8 cellular contexts compared by ENCODE assay signal in genomic region chr19:10565028-10565566, GRCh38. TPM values are rescaled to one million over a fixed set of nuclear protein-coding genes. Genes with fewer than 3 reads are reported as not detected.
DNase-seq lines count a peak whose midpoint lies in the region; ATAC-seq, FAIRE-seq and TF ChIP-seq lines count a peak whose summit lies in the region.

No MANE protein-coding gene starts in this region.

- H3K27ac Mint-ChIP-seq in stimulated activated memory B cell treated with anti-CD40 and anti-IgM and Interleukin-4, amounts not matched to agents 10 μg/mL and 1 μg/mL and 100 μg/mL, for 72 hours: peak overlapping the region; percentile 86

- H3K4me3 ChIP-seq in KMS-11 (IDR thresholded peaks at IDR 0.05; ENCODE audit: insufficient read depth, low read depth, low read length) (no peak overlapping the region), HepG2 (replicated peaks in 1 of 3; ENCODE audit: insufficient read depth in 1 of 3, low read depth in 2 of 3, low read length in 3 of 3) (peak overlapping the region; percentile 82 to 86 (median 85))

- H4K20me1 ChIP-seq in KMS-11 (ENCODE audit: insufficient read depth): no peaks in the 10 kb centered on the region
- H4K20me1 ChIP-seq in HepG2 (ENCODE audit: insufficient read depth, low read length): no peaks in the 10 kb centered on the region

- TF ChIP-seq CTCF in KMS-11 (conservative IDR thresholded peaks at IDR 0.05; ENCODE audit: low read depth, low read length) (peak; percentile 56), HepG2 (CRISPR knock-in tag; IDR thresholded peaks at IDR 0.05) (peak; percentile 43)

- no peaks in the 10 kb centered on the region for H3K36me3 ChIP-seq in KMS-11 (ENCODE audit: insufficient read depth)
- peaks cover 2 to 10% of the 10 kb centered on the region in 2 experiments; a peak in 3 of 5 replicates for H3K36me3 ChIP-seq in HepG2 (replicated peaks in 1 of 2; ENCODE audit: control insufficient read depth in 1 of 2, insufficient read depth in 2 of 2, low read length in 2 of 2)

- H3K27ac ChIP-seq in KMS-11 (peak overlapping the region; percentile 69), HepG2 (ENCODE audit: extremely low read length, insufficient read depth, low read length) (peak overlapping the region; percentile 80)

- peak; percentile 54 for DNase-seq in EH (ENCODE audit: low read depth)
- DNase-seq in UCSD-AML1 (lab: John Stamatoyannopoulos, UW; ENCODE audit: unreplicated experiment): peak; percentile 62
- peak; percentile 42 for DNase-seq in cerebellum (ENCODE audit: low spot score)
- no peak for DNase-seq in HepG2 (ENCODE audit: low spot score)
- no peak for DNase-seq in cortex of kidney (lab: John Stamatoyannopoulos, UW)

- H3K27me3 Mint-ChIP-seq in stimulated activated memory B cell treated with anti-CD40 and anti-IgM and Interleukin-4, amounts not matched to agents 10 μg/mL and 1 μg/mL and 100 μg/mL, for 72 hours: no peaks in the 10 kb centered on the region

- H3K9ac ChIP-seq in KMS-11 (peak overlapping the region; percentile 90), HepG2 (ENCODE audit: insufficient read depth, low read depth, low read length) (peak overlapping the region; percentile 91)

- peak overlapping the region; percentile 45 for H2AFZ ChIP-seq in KMS-11 (ENCODE audit: low read depth)
- H2AFZ ChIP-seq in HepG2 (ENCODE audit: low read length): no peak overlapping the region

- H3K36me3 Mint-ChIP-seq in stimulated activated memory B cell treated with anti-CD40 and anti-IgM and Interleukin-4, amounts not matched to agents 10 μg/mL and 1 μg/mL and 100 μg/mL, for 72 hours: peaks cover 17% of the 10 kb centered on the region

- peak overlapping the region; percentile 85 for H3K4me2 ChIP-seq in KMS-11
- peak overlapping the region; percentile 82 for H3K4me2 ChIP-seq in HepG2 (ENCODE audit: low read depth, low read length)

- WGBS in HepG2 (ENCODE audit: low lambda C conversion rate): 10% methylated on average over 10 of the region's 10 CpGs

- intact Hi-C loops in HepG2 (cut with micrococcal nuclease; ENCODE audit: unreplicated experiment): no loop called here

- TF ChIP-seq POLR2A in HepG2 (IDR thresholded peaks at IDR 0.05; ENCODE audit: insufficient read depth in 1 of 2, low read depth in 2 of 2, low read length in 2 of 2): no peak

- in situ Hi-C loops in HepG2 (cut with HindIII; ENCODE audit: extremely low pct_ligation_motif_present, low pct_unique_long_range_greater_than_20kb): no loop called here

- H3K4me1 Mint-ChIP-seq in stimulated activated memory B cell treated with anti-CD40 and anti-IgM and Interleukin-4, amounts not matched to agents 10 μg/mL and 1 μg/mL and 100 μg/mL, for 72 hours: peaks cover 44% of the 10 kb centered on the region

- no peaks in the 10 kb centered on the region for H3K9me3 Mint-ChIP-seq in stimulated activated memory B cell treated with anti-CD40 and anti-IgM and Interleukin-4, amounts not matched to agents 10 μg/mL and 1 μg/mL and 100 μg/mL, for 72 hours

- H3K27me3 ChIP-seq in KMS-11 (ENCODE audit: insufficient read depth, low read depth) (0 out of 2 replicates have a peak, but pooled peaks cover 4% of the 10 kb centered on the region), HepG2 (ENCODE audit: control insufficient read depth in 1 of 2, insufficient read depth in 2 of 2, low read length in 2 of 2) (no peaks in the 10 kb centered on the region)

- H3K4me1 ChIP-seq in KMS-11 (ENCODE audit: low read depth, poor library complexity, severe bottlenecking) (peaks cover 38% of the 10 kb centered on the region), HepG2 (ENCODE audit: insufficient read depth, low read length) (peaks cover 40% of the 10 kb centered on the region)

- TF ChIP-seq EP300 in HepG2 (IDR thresholded peaks at IDR 0.05; ENCODE audit: low read depth in 2 of 2, low read length in 2 of 2) (no peak), HepG2 (CRISPR knock-in tag; IDR thresholded peaks at IDR 0.05; ENCODE audit: borderline replicate concordance) (no peak)

- H3K9me3 ChIP-seq in HepG2 (ENCODE audit: low read length): no peaks in the 10 kb centered on the region

- CTCF ChIA-PET in HepG2 (lab: Yijun Ruan, JAX; ENCODE audit: low intra/inter-chr PET ratio, low total read pairs): no interaction called here

- BruUV-seq in HepG2 (replicated peaks; lab: Mats Ljungman, UMichigan): no TSS peak

- H3K79me2 ChIP-seq in KMS-11 (ENCODE audit: insufficient read depth, low read depth): peaks cover 17% of the 10 kb centered on the region
- peaks cover 10% of the 10 kb centered on the region for H3K79me2 ChIP-seq in HepG2 (ENCODE audit: insufficient read depth, low read length)

- ATAC-seq in HepG2 (no peak), GM21619 (IDR thresholded peaks at IDR 0.05; ENCODE audit: unreplicated experiment) (no peak)
- ATAC-seq in stimulated activated memory B cell treated with anti-CD40 and anti-IgM and Interleukin-4, amounts not matched to agents 10 μg/mL and 1 μg/mL and 100 μg/mL, for 72 hours: peak; percentile 17

- peak overlapping the region; percentile 82 for H3K4me3 Mint-ChIP-seq in stimulated activated memory B cell treated with anti-CD40 and anti-IgM and Interleukin-4, amounts not matched to agents 10 μg/mL and 1 μg/mL and 100 μg/mL, for 72 hours

- no peak for TF ChIP-seq RAD21 in HepG2 (CRISPR knock-in tag; IDR thresholded peaks at IDR 0.05)

- POLR2A ChIA-PET in HepG2 (lab: Yijun Ruan, JAX): interaction anchor here (1.0 to 1.6 kb wide), 2 partner anchors 9 to 12 kb away, joined by 3 to 4 read pairs; no protein-coding TSS in a partner anchor

- no peak for FAIRE-seq in HepG2 (lab: Jason Lieb, UNC)

RNA-seq across cellular contexts. Expression of gene KRI1, which starts 0.7 kb away (rescaled TPM):
- total RNA-seq in cerebellum (5.9 TPM), HepG2 (2016; rRNA removed; fragmentation: Illumina TruSeq; extraction: Trizol) (10.2 and 11.7 TPM in 2 replicates)
- 2.3 and 3.1 TPM in 2 replicates for total RNA-seq in HepG2 (2016; cell fraction: cytosol; rRNA removed; fragmentation: Illumina TruSeq; extraction: Trizol; ENCODE audit: low read depth)
- total RNA-seq in HepG2 (2016; cell fraction: insoluble cytoplasmic fraction; rRNA removed; fragmentation: Illumina TruSeq; extraction: Trizol): 8.4 and 12.8 TPM in 2 replicates
- total RNA-seq in HepG2 (2016; cell fraction: membrane; rRNA removed; fragmentation: Illumina TruSeq; extraction: Trizol): 3.2 and 3.9 TPM in 2 replicates
- total RNA-seq in HepG2 (2016; cell fraction: nucleus; rRNA removed; fragmentation: Illumina TruSeq; extraction: Trizol): 9.0 and 10.0 TPM in 2 replicates
- polyA plus RNA-seq in HepG2 (2011; rRNA removed): 9.1 and 12.7 TPM in 2 replicates
- 4.8 and 4.9 TPM in 2 replicates for polyA plus RNA-seq in HepG2 (2011; cell fraction: cytosol; rRNA removed)
- 29.3 and 32.2 TPM in 2 replicates for polyA plus RNA-seq in HepG2 (2011; cell fraction: nucleus; rRNA removed)
- polyA plus RNA-seq in HepG2 (2012): 12.5 and 15.9 TPM in 2 replicates
- 1.9 and 2.1 TPM in 2 replicates for polyA plus RNA-seq in HepG2 (2016; cell fraction: cytosol; fragmentation: Illumina TruSeq; extraction: Trizol; ENCODE audit: low read depth)
- polyA plus RNA-seq in HepG2 (2016; cell fraction: insoluble cytoplasmic fraction; fragmentation: Illumina TruSeq; extraction: Trizol; ENCODE audit: low read depth): 11.0 and 12.8 TPM in 2 replicates
- polyA plus RNA-seq in HepG2 (2016; cell fraction: membrane; fragmentation: Illumina TruSeq; extraction: Trizol; ENCODE audit: low read depth): 3.0 and 4.1 TPM in 2 replicates
- polyA plus RNA-seq in HepG2 (2016; cell fraction: nucleus; fragmentation: Illumina TruSeq; extraction: Trizol; ENCODE audit: insufficient read depth, low read depth): 59.6 and 63.0 TPM in 2 replicates
- 12.6 and 33.9 TPM in 2 replicates for polyA minus RNA-seq in HepG2 (2011; rRNA and poly(A)+ RNA removed; ENCODE audit: low replicate concordance)
- 5.1 and 8.9 TPM in 2 replicates for polyA minus RNA-seq in HepG2 (2011; cell fraction: cytosol; rRNA and poly(A)+ RNA removed)
- polyA minus RNA-seq in HepG2 (2011; cell fraction: nucleus; rRNA and poly(A)+ RNA removed): 8.8 and 9.8 TPM in 2 replicates

RNA-seq across cellular contexts. Expression of gene CDKN2D, which starts 3.7 kb away (rescaled TPM):
- 38.2 TPM for total RNA-seq in cerebellum
- total RNA-seq in HepG2 (2016; rRNA removed; fragmentation: Illumina TruSeq; extraction: Trizol): 4.8 and 5.4 TPM in 2 replicates
- total RNA-seq in HepG2 (2016; cell fraction: cytosol; rRNA removed; fragmentation: Illumina TruSeq; extraction: Trizol; ENCODE audit: low read depth): 4.1 and 5.0 TPM in 2 replicates
- 4.8 and 5.1 TPM in 2 replicates for total RNA-seq in HepG2 (2016; cell fraction: insoluble cytoplasmic fraction; rRNA removed; fragmentation: Illumina TruSeq; extraction: Trizol)
- 7.2 and 8.5 TPM in 2 replicates for total RNA-seq in HepG2 (2016; cell fraction: membrane; rRNA removed; fragmentation: Illumina TruSeq; extraction: Trizol)
- 2.6 and 3.2 TPM in 2 replicates for total RNA-seq in HepG2 (2016; cell fraction: nucleus; rRNA removed; fragmentation: Illumina TruSeq; extraction: Trizol)
- 8.0 and 8.6 TPM in 2 replicates for polyA plus RNA-seq in HepG2 (2011; rRNA removed)
- polyA plus RNA-seq in HepG2 (2011; cell fraction: cytosol; rRNA removed): 9.2 and 13.0 TPM in 2 replicates
- 7.4 and 7.6 TPM in 2 replicates for polyA plus RNA-seq in HepG2 (2011; cell fraction: nucleus; rRNA removed)
- 2.5 and 6.6 TPM in 2 replicates for polyA plus RNA-seq in HepG2 (2012)
- polyA plus RNA-seq in HepG2 (2016; cell fraction: cytosol; fragmentation: Illumina TruSeq; extraction: Trizol; ENCODE audit: low read depth): 6.2 and 7.7 TPM in 2 replicates
- polyA plus RNA-seq in HepG2 (2016; cell fraction: insoluble cytoplasmic fraction; fragmentation: Illumina TruSeq; extraction: Trizol; ENCODE audit: low read depth): 6.3 and 8.0 TPM in 2 replicates
- polyA plus RNA-seq in HepG2 (2016; cell fraction: membrane; fragmentation: Illumina TruSeq; extraction: Trizol; ENCODE audit: low read depth): 8.2 and 8.7 TPM in 2 replicates
- 11.5 and 12.4 TPM in 2 replicates for polyA plus RNA-seq in HepG2 (2016; cell fraction: nucleus; fragmentation: Illumina TruSeq; extraction: Trizol; ENCODE audit: insufficient read depth, low read depth)
- 7.8 and 7.9 TPM in 2 replicates for polyA minus RNA-seq in HepG2 (2011; rRNA and poly(A)+ RNA removed; ENCODE audit: low replicate concordance)
- 1.8 and 2.3 TPM in 2 replicates for polyA minus RNA-seq in HepG2 (2011; cell fraction: cytosol; rRNA and poly(A)+ RNA removed)
- polyA minus RNA-seq in HepG2 (2011; cell fraction: nucleus; rRNA and poly(A)+ RNA removed): 0.39 and 0.87 TPM in 2 replicates

RNA-seq across cellular contexts. Expression of gene ATG4D, which starts 21.4 kb away (rescaled TPM):
- total RNA-seq in cerebellum (10.3 TPM), HepG2 (2016; rRNA removed; fragmentation: Illumina TruSeq; extraction: Trizol) (9.3 and 19.0 TPM in 2 replicates)
- 20.9 and 26.1 TPM in 2 replicates for total RNA-seq in HepG2 (2016; cell fraction: cytosol; rRNA removed; fragmentation: Illumina TruSeq; extraction: Trizol; ENCODE audit: low read depth)
- 8.3 and 18.7 TPM in 2 replicates for total RNA-seq in HepG2 (2016; cell fraction: insoluble cytoplasmic fraction; rRNA removed; fragmentation: Illumina TruSeq; extraction: Trizol)
- total RNA-seq in HepG2 (2016; cell fraction: membrane; rRNA removed; fragmentation: Illumina TruSeq; extraction: Trizol): 35.4 and 38.3 TPM in 2 replicates
- total RNA-seq in HepG2 (2016; cell fraction: nucleus; rRNA removed; fragmentation: Illumina TruSeq; extraction: Trizol): 17.2 TPM in 2 replicates
- 17.8 and 22.9 TPM in 2 replicates for polyA plus RNA-seq in HepG2 (2011; rRNA removed)
- polyA plus RNA-seq in HepG2 (2011; cell fraction: cytosol; rRNA removed): 16.1 and 23.3 TPM in 2 replicates
- polyA plus RNA-seq in HepG2 (2011; cell fraction: nucleus; rRNA removed): 60.1 and 73.0 TPM in 2 replicates
- polyA plus RNA-seq in HepG2 (2012): 16.8 and 18.5 TPM in 2 replicates
- 22.2 and 28.5 TPM in 2 replicates for polyA plus RNA-seq in HepG2 (2016; cell fraction: cytosol; fragmentation: Illumina TruSeq; extraction: Trizol; ENCODE audit: low read depth)
- 11.1 and 14.6 TPM in 2 replicates for polyA plus RNA-seq in HepG2 (2016; cell fraction: insoluble cytoplasmic fraction; fragmentation: Illumina TruSeq; extraction: Trizol; ENCODE audit: low read depth)
- 29.9 and 35.4 TPM in 2 replicates for polyA plus RNA-seq in HepG2 (2016; cell fraction: membrane; fragmentation: Illumina TruSeq; extraction: Trizol; ENCODE audit: low read depth)
- polyA plus RNA-seq in HepG2 (2016; cell fraction: nucleus; fragmentation: Illumina TruSeq; extraction: Trizol; ENCODE audit: insufficient read depth, low read depth): 35.0 and 45.7 TPM in 2 replicates
- polyA minus RNA-seq in HepG2 (2011; rRNA and poly(A)+ RNA removed; ENCODE audit: low replicate concordance): 33.4 and 51.6 TPM in 2 replicates
- polyA minus RNA-seq in HepG2 (2011; cell fraction: cytosol; rRNA and poly(A)+ RNA removed): 18.5 and 22.9 TPM in 2 replicates
- polyA minus RNA-seq in HepG2 (2011; cell fraction: nucleus; rRNA and poly(A)+ RNA removed): 13.3 and 16.9 TPM in 2 replicates

RNA-seq across cellular contexts. Expression of gene AP1M2, which starts 22.0 kb away (rescaled TPM):
- total RNA-seq in cerebellum (3.0 TPM), HepG2 (2016; rRNA removed; fragmentation: Illumina TruSeq; extraction: Trizol) (76.8 and 82.9 TPM in 2 replicates)
- total RNA-seq in HepG2 (2016; cell fraction: cytosol; rRNA removed; fragmentation: Illumina TruSeq; extraction: Trizol; ENCODE audit: low read depth): 118 and 125 TPM in 2 replicates
- total RNA-seq in HepG2 (2016; cell fraction: insoluble cytoplasmic fraction; rRNA removed; fragmentation: Illumina TruSeq; extraction: Trizol): 76.9 and 81.0 TPM in 2 replicates
- 155 and 171 TPM in 2 replicates for total RNA-seq in HepG2 (2016; cell fraction: membrane; rRNA removed; fragmentation: Illumina TruSeq; extraction: Trizol)
- 20.9 and 33.5 TPM in 2 replicates for total RNA-seq in HepG2 (2016; cell fraction: nucleus; rRNA removed; fragmentation: Illumina TruSeq; extraction: Trizol)
- polyA plus RNA-seq in HepG2 (2011; rRNA removed): 6.3 and 11.0 TPM in 2 replicates
- polyA plus RNA-seq in HepG2 (2011; cell fraction: cytosol; rRNA removed): 9.9 and 10.4 TPM in 2 replicates
- polyA plus RNA-seq in HepG2 (2011; cell fraction: nucleus; rRNA removed): 5.0 and 7.5 TPM in 2 replicates
- polyA plus RNA-seq in HepG2 (2012): 15.7 and 24.8 TPM in 2 replicates
- polyA plus RNA-seq in HepG2 (2016; cell fraction: cytosol; fragmentation: Illumina TruSeq; extraction: Trizol; ENCODE audit: low read depth): 112 and 122 TPM in 2 replicates
- 68.0 and 75.6 TPM in 2 replicates for polyA plus RNA-seq in HepG2 (2016; cell fraction: insoluble cytoplasmic fraction; fragmentation: Illumina TruSeq; extraction: Trizol; ENCODE audit: low read depth)
- polyA plus RNA-seq in HepG2 (2016; cell fraction: membrane; fragmentation: Illumina TruSeq; extraction: Trizol; ENCODE audit: low read depth): 140 and 148 TPM in 2 replicates
- 52.2 and 56.2 TPM in 2 replicates for polyA plus RNA-seq in HepG2 (2016; cell fraction: nucleus; fragmentation: Illumina TruSeq; extraction: Trizol; ENCODE audit: insufficient read depth, low read depth)
- 5.0 and 16.3 TPM in 2 replicates for polyA minus RNA-seq in HepG2 (2011; rRNA and poly(A)+ RNA removed; ENCODE audit: low replicate concordance)
- 3.0 and 5.1 TPM in 2 replicates for polyA minus RNA-seq in HepG2 (2011; cell fraction: cytosol; rRNA and poly(A)+ RNA removed)
- 1.2 and 3.2 TPM in 2 replicates for polyA minus RNA-seq in HepG2 (2011; cell fraction: nucleus; rRNA and poly(A)+ RNA removed)

RNA-seq across cellular contexts. Expression of gene S1PR5, which starts 47.9 kb away (rescaled TPM):
- total RNA-seq in cerebellum (0.18 TPM), HepG2 (2016; rRNA removed; fragmentation: Illumina TruSeq; extraction: Trizol) (not detected in 2 replicates)
- not detected in 2 replicates for total RNA-seq in HepG2 (2016; cell fraction: cytosol; rRNA removed; fragmentation: Illumina TruSeq; extraction: Trizol; ENCODE audit: low read depth)
- total RNA-seq in HepG2 (2016; cell fraction: insoluble cytoplasmic fraction; rRNA removed; fragmentation: Illumina TruSeq; extraction: Trizol): 0.09 TPM in 1 of 2 replicates, not detected in the other
- not detected in 2 replicates for total RNA-seq in HepG2 (2016; cell fraction: membrane; rRNA removed; fragmentation: Illumina TruSeq; extraction: Trizol)
- total RNA-seq in HepG2 (2016; cell fraction: nucleus; rRNA removed; fragmentation: Illumina TruSeq; extraction: Trizol): not detected in 2 replicates
- 0.04 TPM in 1 of 2 replicates, not detected in the other for polyA plus RNA-seq in HepG2 (2011; rRNA removed)
- 0.04 TPM in 1 of 2 replicates, not detected in the other for polyA plus RNA-seq in HepG2 (2011; cell fraction: cytosol; rRNA removed)
- polyA plus RNA-seq in HepG2 (2011; cell fraction: nucleus; rRNA removed): not detected in 2 replicates
- not detected in 2 replicates for polyA plus RNA-seq in HepG2 (2012)
- not detected in 2 replicates for polyA plus RNA-seq in HepG2 (2016; cell fraction: cytosol; fragmentation: Illumina TruSeq; extraction: Trizol; ENCODE audit: low read depth)
- polyA plus RNA-seq in HepG2 (2016; cell fraction: insoluble cytoplasmic fraction; fragmentation: Illumina TruSeq; extraction: Trizol; ENCODE audit: low read depth): not detected in 2 replicates
- not detected in 2 replicates for polyA plus RNA-seq in HepG2 (2016; cell fraction: membrane; fragmentation: Illumina TruSeq; extraction: Trizol; ENCODE audit: low read depth)
- not detected in 2 replicates for polyA plus RNA-seq in HepG2 (2016; cell fraction: nucleus; fragmentation: Illumina TruSeq; extraction: Trizol; ENCODE audit: insufficient read depth, low read depth)
- polyA minus RNA-seq in HepG2 (2011; rRNA and poly(A)+ RNA removed; ENCODE audit: low replicate concordance): 0.72 TPM in 1 of 2 replicates, not detected in the other
- polyA minus RNA-seq in HepG2 (2011; cell fraction: cytosol; rRNA and poly(A)+ RNA removed): not detected in 2 replicates
- not detected in 2 replicates for polyA minus RNA-seq in HepG2 (2011; cell fraction: nucleus; rRNA and poly(A)+ RNA removed)

Comparison
In these comparisons a context has a peak if more than half of its experiments do, and no peak if none do; other contexts are left out.
1. DNase-seq: peak in EH (single experiment), UCSD-AML1 (single experiment) and cerebellum (single experiment); none in HepG2 (single experiment) and cortex of kidney (single experiment).